ENCODE assay signal across 26 cellular contexts in genomic region chr14:36847366-36847765, GRCh38.
A peak's percentile ranks its signal among the peaks of the same experiment; 100 is the strongest.
DNase-seq lines count a peak whose midpoint lies in the region; ATAC-seq, FAIRE-seq and TF ChIP-seq lines count a peak whose summit lies in the region.
"Had no signal": no experiment of that assay in that cellular context is flagged by ENCODE, and none has a peak within 500 bp of the region (broad histone marks: within the 10 kb centered on the region; RNA-seq: fewer than 3 reads in every experiment).

No MANE protein-coding gene starts in this region.

- no peak for TF ChIP-seq POLR2A in HepG2 (IDR thresholded peaks at IDR 0.05; ENCODE audit: insufficient read depth in 1 of 2, low read depth in 2 of 2, low read length in 2 of 2)

- no peaks in the 10 kb centered on the region for H3K27me3 Mint-ChIP-seq in nephron progenitor cell (ENCODE audit: low read depth, poor library complexity)
- H3K27me3 Mint-ChIP-seq: B cell; CD4-positive, alpha-beta T cell had no signal

- no peak overlapping the region for H2AFZ ChIP-seq in HepG2 (ENCODE audit: low read length)

- CTCF ChIA-PET in HepG2 (lab: Yijun Ruan, JAX; ENCODE audit: low intra/inter-chr PET ratio, low total read pairs) = no interaction called here

- no peaks in the 10 kb centered on the region for H3K9me3 ChIP-seq in HepG2 (ENCODE audit: low read length)
- H3K9me3 ChIP-seq: A549; BLaER1 treated with 17β-estradiol and CSF1 and Interleukin-3, amounts not matched to agents 10 nM and 100 nM had no signal

- no peaks in the 10 kb centered on the region for H3K4me1 ChIP-seq in HepG2 (ENCODE audit: insufficient read depth, low read length)
- H3K4me1 ChIP-seq: A549; BLaER1 treated with 17β-estradiol and CSF1 and Interleukin-3, amounts not matched to agents 10 nM and 100 nM had no signal

- FAIRE-seq in HepG2 (lab: Jason Lieb, UNC) = no peak
- FAIRE-seq: A549, GM12878, GM12892, GM18507 had no signal

- ATAC-seq in HepG2 = no peak; the same call in 2 of the 3 replicates
- ATAC-seq: A549; CD8-positive, alpha-beta T cell; GM12878 had no signal

- no peaks in the 10 kb centered on the region for H3K36me3 Mint-ChIP-seq in nephron progenitor cell (ENCODE audit: low read depth)
- H3K36me3 Mint-ChIP-seq: CD8-positive, alpha-beta T cell had no signal

- peak overlapping the region; percentile 36 for H3K4me3 Mint-ChIP-seq in nephron progenitor cell
- H3K4me3 Mint-ChIP-seq: B cell; CD4-positive, alpha-beta T cell; CD8-positive, alpha-beta T cell had no signal

- no TSS peak for BruUV-seq in HepG2 (replicated peaks; lab: Mats Ljungman, UMichigan)

- H3K79me2 ChIP-seq in HepG2 (ENCODE audit: insufficient read depth, low read length) = no peaks in the 10 kb centered on the region

- DNase-seq in NCI-H2171 treated with DMSO at 0.1 percent for 48 hours (lab: John Stamatoyannopoulos, UW) (peak; percentile 29), NCI-H2171 (lab: John Stamatoyannopoulos, UW) (no peak), NCI-H69 (lab: John Stamatoyannopoulos, UW) (peak; percentile 70), left kidney (ENCODE audit: low read depth, low spot score) (peak; percentile 17), nephron progenitor cell (no peak), HepG2 (ENCODE audit: low spot score) (no peak), MV-4-11 (lab: John Stamatoyannopoulos, UW) (no peak), OCI-M1 (lab: John Stamatoyannopoulos, UW) (no peak)
- DNase-seq: AML-193; CD4-positive, alpha-beta T cell; CD8-positive, alpha-beta T cell; DMS 273 treated with DMSO at 0.1 percent for 48 hours; DMS153; DMS53; DMS79; DND-41; EL; GDM1 had no signal

- 2% methylated on average over 3 of the region's 3 CpGs for WGBS in HepG2 (ENCODE audit: low lambda C conversion rate)

- no peak overlapping the region for H3K27ac ChIP-seq in HepG2 (ENCODE audit: extremely low read length, insufficient read depth, low read length)
- H3K27ac ChIP-seq: 22Rv1; A549; BLaER1 treated with 17β-estradiol and CSF1 and Interleukin-3, amounts not matched to agents 10 nM and 100 nM; C4-2B had no signal

- H3K4me2 ChIP-seq in HepG2 (ENCODE audit: low read depth, low read length) = no peak overlapping the region
- H3K4me2 ChIP-seq: A549; BLaER1 treated with 17β-estradiol and CSF1 and Interleukin-3, amounts not matched to agents 10 nM and 100 nM had no signal

- intact Hi-C loops in HepG2 (cut with micrococcal nuclease; ENCODE audit: unreplicated experiment) = no loop called here

- POLR2A ChIA-PET in HepG2 (lab: Yijun Ruan, JAX) = no interaction called here

- no peaks in the 10 kb centered on the region for H3K27me3 ChIP-seq in HepG2 (ENCODE audit: control insufficient read depth in 1 of 2, insufficient read depth in 2 of 2, low read length in 2 of 2)
- H3K27me3 ChIP-seq: BLaER1 treated with 17β-estradiol and CSF1 and Interleukin-3, amounts not matched to agents 10 nM and 100 nM had no signal

- TF ChIP-seq EP300 in HepG2 (IDR thresholded peaks at IDR 0.05; ENCODE audit: low read depth in 2 of 2, low read length in 2 of 2) = no peak
- TF ChIP-seq EP300 in HepG2 (CRISPR knock-in tag; IDR thresholded peaks at IDR 0.05; ENCODE audit: borderline replicate concordance) = no peak

- no peaks in the 10 kb centered on the region for H4K20me1 ChIP-seq in HepG2 (ENCODE audit: insufficient read depth, low read length)
- H4K20me1 ChIP-seq: BLaER1 treated with 17β-estradiol and CSF1 and Interleukin-3, amounts not matched to agents 10 nM and 100 nM had no signal

- TF ChIP-seq CTCF in nephron progenitor cell (IDR thresholded peaks at IDR 0.05) (no peak), HepG2 (CRISPR knock-in tag; IDR thresholded peaks at IDR 0.05) (no peak)

- no peaks in the 10 kb centered on the region for H3K36me3 ChIP-seq in HepG2 (replicated peaks in 1 of 2; ENCODE audit: control insufficient read depth in 1 of 2, insufficient read depth in 2 of 2, low read length in 2 of 2)
- H3K36me3 ChIP-seq: BLaER1 treated with 17β-estradiol and CSF1 and Interleukin-3, amounts not matched to agents 10 nM and 100 nM had no signal

- peak overlapping the region; percentile 73 for H3K27ac Mint-ChIP-seq in nephron progenitor cell
- H3K27ac Mint-ChIP-seq: B cell; CD4-positive, alpha-beta T cell; CD8-positive, alpha-beta T cell had no signal

- no peaks in the 10 kb centered on the region for H3K9me3 Mint-ChIP-seq in nephron progenitor cell
- H3K9me3 Mint-ChIP-seq: CD4-positive, alpha-beta T cell; CD8-positive, alpha-beta T cell had no signal

- H3K4me1 Mint-ChIP-seq in nephron progenitor cell = peaks cover 23% of the 10 kb centered on the region
- H3K4me1 Mint-ChIP-seq: B cell had no signal

- H3K9ac ChIP-seq in HepG2 (ENCODE audit: insufficient read depth, low read depth, low read length) = no peak overlapping the region
- H3K9ac ChIP-seq: BLaER1 treated with 17β-estradiol and CSF1 and Interleukin-3, amounts not matched to agents 10 nM and 100 nM had no signal

- H3K4me3 ChIP-seq in HepG2 (replicated peaks in 1 of 3; ENCODE audit: insufficient read depth in 1 of 3, low read depth in 2 of 3, low read length in 3 of 3) = no peak overlapping the region
- H3K4me3 ChIP-seq: A549; BLaER1 treated with 17β-estradiol and CSF1 and Interleukin-3, amounts not matched to agents 10 nM and 100 nM; GM12878 had no signal

- in situ Hi-C loops in HepG2 (cut with HindIII; ENCODE audit: extremely low pct_ligation_motif_present, low pct_unique_long_range_greater_than_20kb) = no loop called here

- TF ChIP-seq RAD21 in HepG2 (CRISPR knock-in tag; IDR thresholded peaks at IDR 0.05) = no peak

TF ChIP-seq in HepG2, 621 proteins besides CTCF, POLR2A, EP300 and RAD21 (continues in another document):
- no peak for TF ChIP-seq POLR2AphosphoS5 (IDR thresholded peaks at IDR 0.05; ENCODE audit: low read depth, low read length)
- TF ChIP-seq WIZ (CRISPR knock-in tag; IDR thresholded peaks at IDR 0.05) = no peak
- TF ChIP-seq RBM39 (IDR thresholded peaks at IDR 0.05; ENCODE audit: low read depth, low read length, poor library complexity, severe bottlenecking) = no peak
- TF ChIP-seq ZNF570 (CRISPR knock-in tag; IDR thresholded peaks at IDR 0.05; ENCODE audit: borderline replicate concordance) = no peak
- TF ChIP-seq MYC (CRISPR knock-in tag; IDR thresholded peaks at IDR 0.05; ENCODE audit: borderline replicate concordance) = no peak
- no peak for TF ChIP-seq CHCHD3 (CRISPR knock-in tag; IDR thresholded peaks at IDR 0.05)
- TF ChIP-seq NCOA5 (CRISPR knock-in tag; IDR thresholded peaks at IDR 0.05) = no peak
- no peak for TF ChIP-seq TOE1 (CRISPR knock-in tag; IDR thresholded peaks at IDR 0.05)
- no peak for TF ChIP-seq ZIK1 (CRISPR knock-in tag; IDR thresholded peaks at IDR 0.05; ENCODE audit: borderline replicate concordance, low read depth)
- no peak for TF ChIP-seq EED (CRISPR knock-in tag; IDR thresholded peaks at IDR 0.05)
- TF ChIP-seq ZNF335 (CRISPR knock-in tag; IDR thresholded peaks at IDR 0.05) = no peak
- no peak for TF ChIP-seq MLXIP (CRISPR knock-in tag; IDR thresholded peaks at IDR 0.05; ENCODE audit: borderline replicate concordance)
- TF ChIP-seq, protein P1, sequence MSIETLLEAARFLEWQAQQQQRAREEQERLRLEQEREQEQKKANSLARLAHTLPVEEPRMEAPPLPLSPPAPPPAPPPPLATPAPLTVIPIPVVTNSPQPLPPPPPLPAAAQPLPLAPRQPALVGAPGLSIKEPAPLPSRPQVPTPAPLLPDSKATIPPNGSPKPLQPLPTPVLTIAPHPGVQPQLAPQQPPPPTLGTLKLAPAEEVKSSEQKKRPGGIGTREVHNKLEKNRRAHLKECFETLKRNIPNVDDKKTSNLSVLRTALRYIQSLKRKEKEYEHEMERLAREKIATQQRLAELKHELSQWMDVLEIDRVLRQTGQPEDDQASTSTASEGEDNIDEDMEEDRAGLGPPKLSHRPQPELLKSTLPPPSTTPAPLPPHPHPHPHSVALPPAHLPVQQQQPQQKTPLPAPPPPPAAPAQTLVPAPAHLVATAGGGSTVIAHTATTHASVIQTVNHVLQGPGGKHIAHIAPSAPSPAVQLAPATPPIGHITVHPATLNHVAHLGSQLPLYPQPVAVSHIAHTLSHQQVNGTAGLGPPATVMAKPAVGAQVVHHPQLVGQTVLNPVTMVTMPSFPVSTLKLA (IDR thresholded peaks at IDR 0.05) = no peak
- TF ChIP-seq RORA (CRISPR knock-in tag; IDR thresholded peaks at IDR 0.05) = no peak
- TF ChIP-seq THAP11 (CRISPR knock-in tag; IDR thresholded peaks at IDR 0.05) = no peak

Comparison
In these comparisons a context has a peak if more than half of its experiments do, and no peak if none do; other contexts are left out.
1. DNase-seq: peak in NCI-H2171 treated with DMSO at 0.1 percent for 48 hours (single experiment), NCI-H69 (single experiment) and left kidney (single experiment); none in NCI-H2171 (single experiment), nephron progenitor cell (single experiment), HepG2 (single experiment), MV-4-11 (single experiment) and OCI-M1 (single experiment).